ENCODE assay signal across 1 cellular context in genomic region chr2:150517951-150518680, GRCh38.
TF ChIP-seq lines count a peak whose summit lies in the region.

No MANE protein-coding gene starts in this region.

TF ChIP-seq in SK-N-SH, 30 proteins besides CTCF, POLR2A, EP300 and RAD21 (continued from another document):
- no peak for TF ChIP-seq ZBTB33 (IDR thresholded peaks at IDR 0.05; ENCODE audit: borderline replicate concordance, low read depth)
- TF ChIP-seq JUND (IDR thresholded peaks at IDR 0.05) = peak; percentile 68
- no peak for TF ChIP-seq TAF1 (IDR thresholded peaks at IDR 0.05; ENCODE audit: borderline replicate concordance, low read depth, low read length)
- TF ChIP-seq TEAD4 (IDR thresholded peaks at IDR 0.05; ENCODE audit: borderline replicate concordance, insufficient read depth) = 0 out of 2 replicates have a peak, but pooled peaks have one; percentile 30
- TF ChIP-seq NRF1 (IDR thresholded peaks at IDR 0.05; ENCODE audit: low read depth, low read length) = no peak
- TF ChIP-seq EZH2phosphoT487 (IDR thresholded peaks at IDR 0.05; ENCODE audit: borderline replicate concordance, low read depth) = no peak
- TF ChIP-seq GATA2 (CRISPR knock-in tag; IDR thresholded peaks at IDR 0.05) = no peak
- TF ChIP-seq NFIC (IDR thresholded peaks at IDR 0.05; ENCODE audit: borderline replicate concordance) = peak; percentile 68
- no peak for TF ChIP-seq YY1 (IDR thresholded peaks at IDR 0.05; ENCODE audit: low read depth)
- TF ChIP-seq REST (IDR thresholded peaks at IDR 0.05; ENCODE audit: low read depth, low read length) = no peak
- no peak for TF ChIP-seq FOXM1 (IDR thresholded peaks at IDR 0.05; ENCODE audit: low read depth)
- TF ChIP-seq POLR2AphosphoS5 (IDR thresholded peaks at IDR 0.05; ENCODE audit: low read depth, low read length) = peak; percentile 35; the same call in 1 of the 2 replicates
- peak; percentile 79 for TF ChIP-seq PBX3 (IDR thresholded peaks at IDR 0.05)
- no peak for TF ChIP-seq CHD2 (IDR thresholded peaks at IDR 0.05; ENCODE audit: low read length, partially characterized antibody)
- TF ChIP-seq SMC3 (IDR thresholded peaks at IDR 0.05; ENCODE audit: low read depth, low read length) = no peak
- TF ChIP-seq MAX (IDR thresholded peaks at IDR 0.05; ENCODE audit: low read depth) = 0 out of 2 replicates have a peak, but pooled peaks have one; percentile 12
- TF ChIP-seq USF2 (IDR thresholded peaks at IDR 0.05; ENCODE audit: borderline replicate concordance, low read depth, low read length) = no peak
- peak; percentile 96 for TF ChIP-seq TCF12 (IDR thresholded peaks at IDR 0.05)
- no peak for TF ChIP-seq MEF2A (IDR thresholded peaks at IDR 0.05; ENCODE audit: borderline replicate concordance, low read depth)
- TF ChIP-seq SIN3A (IDR thresholded peaks at IDR 0.05; ENCODE audit: borderline replicate concordance, low read depth, low read length) = no peak
